1 cellular context compared by ENCODE assay signal in the genomic region with DNA sequence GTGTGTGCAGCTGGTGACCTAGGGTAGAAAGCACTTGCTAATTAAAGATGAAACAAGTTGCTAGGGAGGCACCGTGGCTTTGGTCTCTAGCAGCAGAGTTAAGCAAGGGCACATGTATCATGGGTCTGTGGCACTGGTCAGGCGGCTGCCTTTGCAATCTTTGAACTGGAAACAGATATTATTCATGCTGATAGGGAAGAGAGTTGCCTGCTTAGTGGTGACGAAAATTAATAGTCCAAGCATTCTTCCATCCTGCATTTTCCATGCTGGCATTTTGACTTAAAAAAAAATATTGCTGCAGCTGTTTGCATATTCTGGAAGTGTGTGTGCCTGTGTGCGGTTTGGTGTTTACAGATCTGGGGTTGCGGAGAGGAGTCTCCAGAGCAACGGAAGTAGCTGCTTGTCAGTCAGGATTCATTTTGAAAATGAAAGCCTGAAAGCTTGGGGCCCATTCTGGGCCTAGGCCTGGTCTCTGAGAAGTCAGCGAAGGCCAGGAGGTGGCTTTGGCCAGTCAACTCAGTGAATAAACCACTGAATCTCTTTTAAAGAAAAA.
TF ChIP-seq lines count a peak whose summit lies in the region.

No MANE protein-coding gene starts in this region.

TF ChIP-seq in H1, 55 proteins besides CTCF, POLR2A, EP300 and RAD21:
- TF ChIP-seq, protein P1, sequence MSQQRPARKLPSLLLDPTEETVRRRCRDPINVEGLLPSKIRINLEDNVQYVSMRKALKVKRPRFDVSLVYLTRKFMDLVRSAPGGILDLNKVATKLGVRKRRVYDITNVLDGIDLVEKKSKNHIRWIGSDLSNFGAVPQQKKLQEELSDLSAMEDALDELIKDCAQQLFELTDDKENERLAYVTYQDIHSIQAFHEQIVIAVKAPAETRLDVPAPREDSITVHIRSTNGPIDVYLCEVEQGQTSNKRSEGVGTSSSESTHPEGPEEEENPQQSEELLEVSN (IDR thresholded peaks at IDR 0.05), result no peak
- TF ChIP-seq CTBP2 (IDR thresholded peaks at IDR 0.05; ENCODE audit: borderline replicate concordance, insufficient read depth, insufficient read length, low read length) (no peak), TAF7 (optimal IDR thresholded peaks at IDR 0.05; ENCODE audit: borderline replicate concordance, low read depth, low read length) (no peak), RFX5 (IDR thresholded peaks at IDR 0.05; ENCODE audit: borderline replicate concordance, low read depth, low read length) (no peak), RBBP5 (IDR thresholded peaks at IDR 0.05; ENCODE audit: borderline replicate concordance, low read depth, low read length) (no peak), SUZ12 (IDR thresholded peaks at IDR 0.05; ENCODE audit: low read length) (no peak), MAFK (IDR thresholded peaks at IDR 0.05; ENCODE audit: low read depth, low read length) (no peak), TBP (IDR thresholded peaks at IDR 0.05; ENCODE audit: low read depth, low read length) (no peak), NRF1 (IDR thresholded peaks at IDR 0.05; ENCODE audit: low read depth, low read length) (no peak), KDM4A (IDR thresholded peaks at IDR 0.05; ENCODE audit: low read depth, low read length, severe bottlenecking) (no peak), CEBPB (IDR thresholded peaks at IDR 0.05; ENCODE audit: low read depth, low read length) (no peak), SAP30 (IDR thresholded peaks at IDR 0.05; ENCODE audit: insufficient read depth, insufficient replicate concordance, low read length) (no peak), BCL11A (IDR thresholded peaks at IDR 0.05; ENCODE audit: low read depth in 2 of 2, low read length in 2 of 2) (no peak), CBX8 (IDR thresholded peaks at IDR 0.05; ENCODE audit: borderline replicate concordance, low read depth, low read length) (no peak), BACH1 (IDR thresholded peaks at IDR 0.05; ENCODE audit: low read length) (no peak), NANOG (IDR thresholded peaks at IDR 0.05; ENCODE audit: insufficient read depth, low read depth, low read length, poor library complexity, severe bottlenecking) (no peak)
- TF ChIP-seq, protein P2, sequence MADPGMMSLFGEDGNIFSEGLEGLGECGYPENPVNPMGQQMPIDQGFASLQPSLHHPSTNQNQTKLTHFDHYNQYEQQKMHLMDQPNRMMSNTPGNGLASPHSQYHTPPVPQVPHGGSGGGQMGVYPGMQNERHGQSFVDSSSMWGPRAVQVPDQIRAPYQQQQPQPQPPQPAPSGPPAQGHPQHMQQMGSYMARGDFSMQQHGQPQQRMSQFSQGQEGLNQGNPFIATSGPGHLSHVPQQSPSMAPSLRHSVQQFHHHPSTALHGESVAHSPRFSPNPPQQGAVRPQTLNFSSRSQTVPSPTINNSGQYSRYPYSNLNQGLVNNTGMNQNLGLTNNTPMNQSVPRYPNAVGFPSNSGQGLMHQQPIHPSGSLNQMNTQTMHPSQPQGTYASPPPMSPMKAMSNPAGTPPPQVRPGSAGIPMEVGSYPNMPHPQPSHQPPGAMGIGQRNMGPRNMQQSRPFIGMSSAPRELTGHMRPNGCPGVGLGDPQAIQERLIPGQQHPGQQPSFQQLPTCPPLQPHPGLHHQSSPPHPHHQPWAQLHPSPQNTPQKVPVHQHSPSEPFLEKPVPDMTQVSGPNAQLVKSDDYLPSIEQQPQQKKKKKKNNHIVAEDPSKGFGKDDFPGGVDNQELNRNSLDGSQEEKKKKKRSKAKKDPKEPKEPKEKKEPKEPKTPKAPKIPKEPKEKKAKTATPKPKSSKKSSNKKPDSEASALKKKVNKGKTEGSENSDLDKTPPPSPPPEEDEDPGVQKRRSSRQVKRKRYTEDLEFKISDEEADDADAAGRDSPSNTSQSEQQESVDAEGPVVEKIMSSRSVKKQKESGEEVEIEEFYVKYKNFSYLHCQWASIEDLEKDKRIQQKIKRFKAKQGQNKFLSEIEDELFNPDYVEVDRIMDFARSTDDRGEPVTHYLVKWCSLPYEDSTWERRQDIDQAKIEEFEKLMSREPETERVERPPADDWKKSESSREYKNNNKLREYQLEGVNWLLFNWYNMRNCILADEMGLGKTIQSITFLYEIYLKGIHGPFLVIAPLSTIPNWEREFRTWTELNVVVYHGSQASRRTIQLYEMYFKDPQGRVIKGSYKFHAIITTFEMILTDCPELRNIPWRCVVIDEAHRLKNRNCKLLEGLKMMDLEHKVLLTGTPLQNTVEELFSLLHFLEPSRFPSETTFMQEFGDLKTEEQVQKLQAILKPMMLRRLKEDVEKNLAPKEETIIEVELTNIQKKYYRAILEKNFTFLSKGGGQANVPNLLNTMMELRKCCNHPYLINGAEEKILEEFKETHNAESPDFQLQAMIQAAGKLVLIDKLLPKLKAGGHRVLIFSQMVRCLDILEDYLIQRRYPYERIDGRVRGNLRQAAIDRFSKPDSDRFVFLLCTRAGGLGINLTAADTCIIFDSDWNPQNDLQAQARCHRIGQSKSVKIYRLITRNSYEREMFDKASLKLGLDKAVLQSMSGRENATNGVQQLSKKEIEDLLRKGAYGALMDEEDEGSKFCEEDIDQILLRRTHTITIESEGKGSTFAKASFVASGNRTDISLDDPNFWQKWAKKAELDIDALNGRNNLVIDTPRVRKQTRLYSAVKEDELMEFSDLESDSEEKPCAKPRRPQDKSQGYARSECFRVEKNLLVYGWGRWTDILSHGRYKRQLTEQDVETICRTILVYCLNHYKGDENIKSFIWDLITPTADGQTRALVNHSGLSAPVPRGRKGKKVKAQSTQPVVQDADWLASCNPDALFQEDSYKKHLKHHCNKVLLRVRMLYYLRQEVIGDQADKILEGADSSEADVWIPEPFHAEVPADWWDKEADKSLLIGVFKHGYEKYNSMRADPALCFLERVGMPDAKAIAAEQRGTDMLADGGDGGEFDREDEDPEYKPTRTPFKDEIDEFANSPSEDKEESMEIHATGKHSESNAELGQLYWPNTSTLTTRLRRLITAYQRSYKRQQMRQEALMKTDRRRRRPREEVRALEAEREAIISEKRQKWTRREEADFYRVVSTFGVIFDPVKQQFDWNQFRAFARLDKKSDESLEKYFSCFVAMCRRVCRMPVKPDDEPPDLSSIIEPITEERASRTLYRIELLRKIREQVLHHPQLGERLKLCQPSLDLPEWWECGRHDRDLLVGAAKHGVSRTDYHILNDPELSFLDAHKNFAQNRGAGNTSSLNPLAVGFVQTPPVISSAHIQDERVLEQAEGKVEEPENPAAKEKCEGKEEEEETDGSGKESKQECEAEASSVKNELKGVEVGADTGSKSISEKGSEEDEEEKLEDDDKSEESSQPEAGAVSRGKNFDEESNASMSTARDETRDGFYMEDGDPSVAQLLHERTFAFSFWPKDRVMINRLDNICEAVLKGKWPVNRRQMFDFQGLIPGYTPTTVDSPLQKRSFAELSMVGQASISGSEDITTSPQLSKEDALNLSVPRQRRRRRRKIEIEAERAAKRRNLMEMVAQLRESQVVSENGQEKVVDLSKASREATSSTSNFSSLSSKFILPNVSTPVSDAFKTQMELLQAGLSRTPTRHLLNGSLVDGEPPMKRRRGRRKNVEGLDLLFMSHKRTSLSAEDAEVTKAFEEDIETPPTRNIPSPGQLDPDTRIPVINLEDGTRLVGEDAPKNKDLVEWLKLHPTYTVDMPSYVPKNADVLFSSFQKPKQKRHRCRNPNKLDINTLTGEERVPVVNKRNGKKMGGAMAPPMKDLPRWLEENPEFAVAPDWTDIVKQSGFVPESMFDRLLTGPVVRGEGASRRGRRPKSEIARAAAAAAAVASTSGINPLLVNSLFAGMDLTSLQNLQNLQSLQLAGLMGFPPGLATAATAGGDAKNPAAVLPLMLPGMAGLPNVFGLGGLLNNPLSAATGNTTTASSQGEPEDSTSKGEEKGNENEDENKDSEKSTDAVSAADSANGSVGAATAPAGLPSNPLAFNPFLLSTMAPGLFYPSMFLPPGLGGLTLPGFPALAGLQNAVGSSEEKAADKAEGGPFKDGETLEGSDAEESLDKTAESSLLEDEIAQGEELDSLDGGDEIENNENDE (IDR thresholded peaks at IDR 0.05; ENCODE audit: insufficient replicate concordance, low read length), result no peak
TF ChIP-seq in H1: peak in this region for 0.
